ENCODE assay signal across 17 cellular contexts in genomic region chr20:34998331-34998950, GRCh38. TPM values are rescaled to one million over a fixed set of nuclear protein-coding genes. Genes with fewer than 3 reads are reported as not detected.
A peak's percentile ranks its signal among the peaks of the same experiment; 100 is the strongest.
DNase-seq lines count a peak whose midpoint lies in the region; ATAC-seq and TF ChIP-seq lines count a peak whose summit lies in the region.
"Had no signal": no experiment of that assay in that cellular context is flagged by ENCODE, and none has a peak within 500 bp of the region (broad histone marks: within the 10 kb centered on the region; RNA-seq: fewer than 3 reads in every experiment).

No MANE protein-coding gene starts in this region.

- intact Hi-C loops in psoas muscle (cut with DNase I), result no loop called here

- H3K36me3 ChIP-seq in NT2/D1 (ENCODE audit: insufficient read depth, insufficient read length, low read length) (peaks cover 98% of the 10 kb centered on the region), endodermal cell (ENCODE audit: control insufficient read depth, insufficient read depth, low read length) (peaks cover 37% of the 10 kb centered on the region), psoas muscle (ENCODE audit: insufficient read depth in 1 of 2, low read depth in 1 of 2) (peaks cover 2 to 95% of the 10 kb centered on the region in 2 donors)

- peak in 1 of 4 donors; percentile 0 for ATAC-seq in psoas muscle
- ATAC-seq in GM21390 (IDR thresholded peaks at IDR 0.05; ENCODE audit: unreplicated experiment), result no peak

- no peak for DNase-seq in activated naive CD4-positive, alpha-beta T cell treated with anti-CD3 and anti-CD28 coated beads, Interleukin-2, amount 10 ng/mL, durations not matched to agents 7 days and 5 days
- DNase-seq in activated naive CD4-positive, alpha-beta T cell treated with Interleukin-2 at 50 U/mL for 16 hours, result no peak
- DNase-seq in NT2/D1 (ENCODE audit: low read depth, low spot score) (no peak), endodermal cell (peak; percentile 82), psoas muscle (no peak), SHP77 treated with DMSO at 0.1 percent for 48 hours (lab: John Stamatoyannopoulos, UW) (no peak), NCI-H510A treated with DMSO at 0.1 percent for 48 hours (lab: John Stamatoyannopoulos, UW) (no peak)
- DNase-seq: activated gamma-delta T cell, cortex of kidney, DMS53, erythroblast, midbrain, NCI-H2029, retina had no signal

- H3K4me1 ChIP-seq in NT2/D1 (ENCODE audit: insufficient read depth, insufficient read length), result peaks cover 10% of the 10 kb centered on the region
- H3K4me1 ChIP-seq in endodermal cell (ENCODE audit: control insufficient read depth, insufficient read depth, low read length), result no peaks in the 10 kb centered on the region
- no peaks in the 10 kb centered on the region for H3K4me1 ChIP-seq in psoas muscle

- peak; percentile 62 for TF ChIP-seq CTCF in endodermal cell (conservative IDR thresholded peaks at IDR 0.05)
- no peak for TF ChIP-seq CTCF in psoas muscle (IDR thresholded peaks at IDR 0.05)

- H3K9me3 Mint-ChIP-seq in activated naive CD4-positive, alpha-beta T cell treated with anti-CD3 and anti-CD28 coated beads, Interleukin-2, amount 10 ng/mL, durations not matched to agents 7 days and 5 days, result no peaks in the 10 kb centered on the region
- H3K9me3 Mint-ChIP-seq in endodermal cell, result no peaks in the 10 kb centered on the region
- H3K9me3 Mint-ChIP-seq: neural crest cell; stimulated activated naive CD8-positive, alpha-beta T cell treated with anti-CD3 and anti-CD28 coated beads, Interleukin-15, Interleukin-2, amounts not matched to agents 100 ng/mL and 50 ng/mL, for 24 hours had no signal

- peak overlapping the region; percentile 39 for H3K27ac Mint-ChIP-seq in activated naive CD4-positive, alpha-beta T cell treated with anti-CD3 and anti-CD28 coated beads, Interleukin-2, amount 10 ng/mL, durations not matched to agents 7 days and 5 days
- peak overlapping the region; percentile 56 for H3K27ac Mint-ChIP-seq in endodermal cell
- H3K27ac Mint-ChIP-seq: stimulated activated naive CD8-positive, alpha-beta T cell treated with anti-CD3 and anti-CD28 coated beads, Interleukin-15, Interleukin-2, amounts not matched to agents 100 ng/mL and 50 ng/mL, for 24 hours had no signal

- H3K27me3 ChIP-seq in NT2/D1 (ENCODE audit: insufficient read depth, insufficient read length) (no peaks in the 10 kb centered on the region), endodermal cell (ENCODE audit: control insufficient read depth, insufficient read depth, low read length, poor library complexity, severe bottlenecking) (no peaks in the 10 kb centered on the region), psoas muscle (ENCODE audit: insufficient read depth in 3 of 3, low read length in 2 of 3) (no peaks in the 10 kb centered on the region)

- no peaks in the 10 kb centered on the region for H3K4me1 Mint-ChIP-seq in activated naive CD4-positive, alpha-beta T cell treated with anti-CD3 and anti-CD28 coated beads, Interleukin-2, amount 10 ng/mL, durations not matched to agents 7 days and 5 days
- peaks cover 5% of the 10 kb centered on the region for H3K4me1 Mint-ChIP-seq in endodermal cell
- H3K4me1 Mint-ChIP-seq: neural crest cell had no signal

- H3K27ac ChIP-seq in endodermal cell (ENCODE audit: low read depth, low read length), result no peak overlapping the region
- H3K27ac ChIP-seq in psoas muscle, result peak overlapping the region; percentile 67

- WGBS in endodermal cell (ENCODE audit: insufficient coverage in 1 of 2, insufficient read length in 1 of 2), 2 experiments, result 93% methylated on average over 27 to 28 of the region's 28 CpGs
- 75 to 80% (median 77%) methylated on average over 26 to 28 of the region's 28 CpGs for WGBS in psoas muscle, 3 donors

- H3K36me3 Mint-ChIP-seq in activated naive CD4-positive, alpha-beta T cell treated with anti-CD3 and anti-CD28 coated beads, Interleukin-2, amount 10 ng/mL, durations not matched to agents 7 days and 5 days, result peaks cover 29% of the 10 kb centered on the region
- H3K36me3 Mint-ChIP-seq in endodermal cell (ENCODE audit: low read depth), result peaks cover 66% of the 10 kb centered on the region

- H3K9me3 ChIP-seq in NT2/D1 (ENCODE audit: insufficient read depth, low read length) (no peaks in the 10 kb centered on the region), endodermal cell (ENCODE audit: control insufficient read depth, low read length) (no peaks in the 10 kb centered on the region), psoas muscle (no peaks in the 10 kb centered on the region)

- H3K9ac ChIP-seq in NT2/D1 (ENCODE audit: insufficient read length, low read depth) (peak overlapping the region; percentile 56), endodermal cell (ENCODE audit: extremely low read depth, low read length, poor library complexity, severe bottlenecking) (no peak overlapping the region)

- no peaks in the 10 kb centered on the region for H3K27me3 Mint-ChIP-seq in activated naive CD4-positive, alpha-beta T cell treated with anti-CD3 and anti-CD28 coated beads, Interleukin-2, amount 10 ng/mL, durations not matched to agents 7 days and 5 days
- H3K27me3 Mint-ChIP-seq in endodermal cell (ENCODE audit: insufficient read depth), result no peaks in the 10 kb centered on the region
- H3K27me3 Mint-ChIP-seq: stimulated activated naive CD8-positive, alpha-beta T cell treated with anti-CD3 and anti-CD28 coated beads, Interleukin-15, Interleukin-2, amounts not matched to agents 100 ng/mL and 50 ng/mL, for 24 hours had no signal

- CTCF ChIA-PET in activated naive CD4-positive, alpha-beta T cell treated with anti-CD3 and anti-CD28 coated beads, Interleukin-2, amount 10 ng/mL, durations not matched to agents 7 days and 5 days (lab: Charles Lee), result interaction anchor here (1.7 kb wide), 1 partner anchor 123 kb away, joined by 4 read pairs; no protein-coding TSS in a partner anchor

- H3K4me3 Mint-ChIP-seq in activated naive CD4-positive, alpha-beta T cell treated with anti-CD3 and anti-CD28 coated beads, Interleukin-2, amount 10 ng/mL, durations not matched to agents 7 days and 5 days, result no peak overlapping the region
- no peak overlapping the region for H3K4me3 Mint-ChIP-seq in endodermal cell
- H3K4me3 Mint-ChIP-seq: neural crest cell; stimulated activated naive CD8-positive, alpha-beta T cell treated with anti-CD3 and anti-CD28 coated beads, Interleukin-15, Interleukin-2, amounts not matched to agents 100 ng/mL and 50 ng/mL, for 24 hours had no signal

- H3K4me3 ChIP-seq in NT2/D1 (ENCODE audit: insufficient read length, low read depth) (no peak overlapping the region), endodermal cell (ENCODE audit: low read length) (no peak overlapping the region), psoas muscle (no peak overlapping the region)

RNA-seq across cellular contexts. Expression of gene MYH7B, which starts 42.8 kb away (rescaled TPM):
- under 1 TPM; 0.37 to 0.49 TPM for total RNA-seq in endodermal cell
- 0.78 TPM for polyA plus RNA-seq in endodermal cell (2013, experiment 1 of 2)
- polyA plus RNA-seq in endodermal cell (2013, experiment 2 of 2), result 0.62 TPM
- total RNA-seq in psoas muscle, result 100 to 1,000 TPM in 1 of 4 donors, 10 to 100 TPM in 3; 10.6 to 101 (median 22.1) TPM
- 10 to 100 TPM in 1 of 3 donors, 1 to 10 TPM in 2; 5.7 to 15.0 (median 6.4) TPM for polyA plus RNA-seq in psoas muscle

RNA-seq across cellular contexts. Expression of gene GSS, which starts 42.8 kb away (rescaled TPM):
- total RNA-seq in endodermal cell, result 10 to 100 TPM; 60.8 to 71.3 TPM
- 43.8 TPM for polyA plus RNA-seq in endodermal cell (2013, experiment 1 of 2)
- 41.5 TPM for polyA plus RNA-seq in endodermal cell (2013, experiment 2 of 2)
- total RNA-seq in psoas muscle, result 10 to 100 TPM; 21.5 to 36.6 (median 26.6) TPM
- 10 to 100 TPM; 14.5 to 26.9 (median 24.5) TPM for polyA plus RNA-seq in psoas muscle

Comparison
In these comparisons a context has a peak if more than half of its experiments do, and no peak if none do; other contexts are left out.
1. RNA of gene MYH7B, which starts 42.8 kb away (total RNA-seq): 10.6 to 101 TPM in psoas muscle; 0.37 to 0.49 TPM in endodermal cell; every median in the first group is over 4 times any median in the second.